8 cellular contexts compared by ENCODE assay signal in the genomic region with DNA sequence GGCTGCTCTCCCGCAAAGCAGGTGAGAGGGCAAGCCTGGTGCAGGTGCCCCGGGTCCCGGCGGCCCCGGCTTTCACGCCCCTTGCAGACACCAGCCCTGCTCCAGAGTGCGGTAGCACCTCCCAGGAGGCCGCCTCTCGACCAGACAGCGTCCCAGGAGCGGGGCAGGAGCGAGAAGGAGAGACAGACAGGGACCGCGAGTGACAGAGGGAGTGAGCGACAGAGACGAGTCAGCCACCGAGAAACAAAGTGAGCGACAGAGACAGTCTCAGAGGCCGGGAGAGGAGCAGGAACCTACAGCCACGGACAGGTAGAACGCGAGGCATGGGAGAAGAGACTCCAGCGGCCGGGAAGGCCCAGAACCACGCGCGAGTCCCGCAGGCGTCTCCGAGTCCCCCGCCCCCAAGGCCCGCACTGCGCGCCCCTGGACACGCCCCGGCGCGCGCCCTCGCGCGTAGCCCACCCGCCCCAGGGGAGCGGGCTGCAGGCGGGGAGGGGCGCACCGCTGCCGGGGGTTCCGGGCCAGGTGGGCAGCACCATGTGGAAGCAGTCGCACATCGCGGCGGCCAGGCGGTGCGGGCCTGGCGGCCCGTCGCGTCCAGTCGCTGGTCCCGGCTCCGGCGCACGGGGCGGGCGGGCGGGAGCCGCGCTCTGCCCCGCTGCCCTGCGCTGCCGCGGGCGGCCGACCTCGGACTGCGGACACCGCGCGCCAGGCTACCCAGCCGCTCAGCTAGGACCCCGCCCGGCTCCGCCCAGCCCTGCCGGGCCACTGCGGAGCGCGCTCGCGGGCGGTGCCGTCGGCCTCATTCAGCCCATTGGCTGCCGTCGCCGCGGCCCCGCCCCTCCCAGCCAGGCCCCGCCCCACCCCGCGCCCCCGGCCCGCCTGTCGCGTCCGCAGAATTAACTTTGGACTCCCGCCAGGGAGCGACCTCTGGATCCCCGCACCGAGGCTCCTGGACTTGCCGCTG. TPM values are rescaled to one million over a fixed set of nuclear protein-coding genes. Genes with fewer than 3 reads are reported as not detected.
DNase-seq lines count a peak whose midpoint lies in the region; ATAC-seq, FAIRE-seq and TF ChIP-seq lines count a peak whose summit lies in the region.

Gene AHNAK2, minus strand, starts transcription at position 694 of the 967 bp plus-strand sequence. Its CDS starts 137 bp downstream, at position 557.

- H3K27me3 Mint-ChIP-seq in activated naive CD8-positive, alpha-beta T cell treated with anti-CD3 and anti-CD28 coated beads, Interleukin-2, amount 10 ng/mL, durations not matched to agents 7 days and 5 days, result peaks cover 30% of the 10 kb centered on the region

- H3K36me3 ChIP-seq in BE2C, result no peaks in the 10 kb centered on the region
- no peaks in the 10 kb centered on the region for H3K36me3 ChIP-seq in RWPE2 (ENCODE audit: low read depth)
- H3K36me3 ChIP-seq in osteoblast (ENCODE audit: insufficient read depth, low read length), result no peaks in the 10 kb centered on the region
- no peaks in the 10 kb centered on the region for H3K36me3 ChIP-seq in vagina

- peak; percentile 68 for FAIRE-seq in HTR-8/SVneo (lab: Jason Lieb, UNC)

- TF ChIP-seq POLR2A in vagina (IDR thresholded peaks at IDR 0.05), result peak in 1 of 2 donors; percentile 22

- POLR2A ChIA-PET in activated naive CD8-positive, alpha-beta T cell treated with anti-CD3 and anti-CD28 coated beads, Interleukin-2, amount 10 ng/mL, durations not matched to agents 7 days and 5 days (lab: Charles Lee), result no interaction called here

- DNase-seq in BE2C (peak; percentile 96), HTR-8/SVneo (ENCODE audit: insufficient read length, low spot score) (peak; percentile 75), RWPE2 (ENCODE audit: low spot score) (peak; percentile 92), Right ventricle myocardium inferior (ENCODE audit: missing footprints) (peak; percentile 90), osteoblast (ENCODE audit: insufficient read length, low spot score, missing footprints) (peak; percentile 98), vagina (ENCODE audit: extremely low spot score in 2 of 2) (no peak)
- DNase-seq in activated naive CD8-positive, alpha-beta T cell treated with anti-CD3 and anti-CD28 coated beads, Interleukin-2, amount 10 ng/mL, durations not matched to agents 7 days and 5 days, result peak; percentile 65

- H3K9me3 ChIP-seq in BE2C, result no peaks in the 10 kb centered on the region
- H3K9me3 ChIP-seq in RWPE2 (ENCODE audit: severe bottlenecking), result no peaks in the 10 kb centered on the region
- H3K9me3 ChIP-seq in osteoblast (ENCODE audit: low read depth, low read length), result no peaks in the 10 kb centered on the region
- H3K9me3 ChIP-seq in vagina, result no peaks in the 10 kb centered on the region

- H3K27ac Mint-ChIP-seq in activated naive CD8-positive, alpha-beta T cell treated with anti-CD3 and anti-CD28 coated beads, Interleukin-2, amount 10 ng/mL, durations not matched to agents 7 days and 5 days, result no peak within 1 kb of the TSS

- H3K36me3 Mint-ChIP-seq in activated naive CD8-positive, alpha-beta T cell treated with anti-CD3 and anti-CD28 coated beads, Interleukin-2, amount 10 ng/mL, durations not matched to agents 7 days and 5 days, result no peaks in the 10 kb centered on the region

- H3K4me3 Mint-ChIP-seq in activated naive CD8-positive, alpha-beta T cell treated with anti-CD3 and anti-CD28 coated beads, Interleukin-2, amount 10 ng/mL, durations not matched to agents 7 days and 5 days, result peak within 1 kb of the TSS; percentile 77

- H4K20me1 ChIP-seq in osteoblast (ENCODE audit: insufficient read depth, low read length), result no peaks in the 10 kb centered on the region

- H3K4me1 ChIP-seq in BE2C, result peaks cover 19% of the 10 kb centered on the region
- peaks cover 27% of the 10 kb centered on the region for H3K4me1 ChIP-seq in RWPE2 (ENCODE audit: insufficient read depth, poor library complexity, severe bottlenecking)
- peaks cover 20% of the 10 kb centered on the region for H3K4me1 ChIP-seq in osteoblast (ENCODE audit: insufficient read depth, low read length)
- H3K4me1 ChIP-seq in vagina, result peaks cover 55% of the 10 kb centered on the region

- peaks cover 11% of the 10 kb centered on the region for H3K4me1 Mint-ChIP-seq in activated naive CD8-positive, alpha-beta T cell treated with anti-CD3 and anti-CD28 coated beads, Interleukin-2, amount 10 ng/mL, durations not matched to agents 7 days and 5 days

- H3K27ac ChIP-seq in RWPE2 (ENCODE audit: poor library complexity, severe bottlenecking) (peak within 1 kb of the TSS; percentile 99), osteoblast (ENCODE audit: low read depth, low read length) (no peak within 1 kb of the TSS), vagina (peak within 1 kb of the TSS; percentile 10)

- peak; percentile 61 for ATAC-seq in RWPE2 (ENCODE audit: low read depth)
- peak; percentile 59 for ATAC-seq in activated naive CD8-positive, alpha-beta T cell treated with anti-CD3 and anti-CD28 coated beads, Interleukin-2, amount 10 ng/mL, durations not matched to agents 7 days and 5 days (ENCODE audit: low read depth)
- ATAC-seq in Right ventricle myocardium inferior, result peak; percentile 78
- no peak for ATAC-seq in HG03378 (IDR thresholded peaks at IDR 0.05; ENCODE audit: unreplicated experiment)

- no peak for TF ChIP-seq CTCF in BE2C (IDR thresholded peaks at IDR 0.05; ENCODE audit: low read depth, low read length)
- no peak for TF ChIP-seq CTCF in RWPE2 (IDR thresholded peaks at IDR 0.05; ENCODE audit: poor library complexity, severe bottlenecking)
- no peak for TF ChIP-seq CTCF in osteoblast (IDR thresholded peaks at IDR 0.05; ENCODE audit: extremely low read depth, low read depth, low read length)
- TF ChIP-seq CTCF in vagina (IDR thresholded peaks at IDR 0.05), result no peak

- H3K27me3 ChIP-seq in BE2C (no peaks in the 10 kb centered on the region), RWPE2 (ENCODE audit: insufficient read depth, poor library complexity, severe bottlenecking) (no peaks in the 10 kb centered on the region), osteoblast (ENCODE audit: insufficient read depth, low read length) (no peaks in the 10 kb centered on the region), vagina (no peaks in the 10 kb centered on the region)

- H3K4me2 ChIP-seq in osteoblast (ENCODE audit: insufficient read depth, low read length), result peak within 1 kb of the TSS; percentile 87

- no peaks in the 10 kb centered on the region for H3K79me2 ChIP-seq in osteoblast (ENCODE audit: insufficient read depth, low read length)

- no peaks in the 10 kb centered on the region for H3K9me3 Mint-ChIP-seq in activated naive CD8-positive, alpha-beta T cell treated with anti-CD3 and anti-CD28 coated beads, Interleukin-2, amount 10 ng/mL, durations not matched to agents 7 days and 5 days

- peak within 1 kb of the TSS; percentile 84 for H2AFZ ChIP-seq in osteoblast (ENCODE audit: low read length)

- peak within 1 kb of the TSS; percentile 52 for H3K4me3 ChIP-seq in BE2C (ENCODE audit: low read depth, low read length)
- peak within 1 kb of the TSS; percentile 54 for H3K4me3 ChIP-seq in RWPE2 (ENCODE audit: severe bottlenecking)
- peak within 1 kb of the TSS; percentile 68 for H3K4me3 ChIP-seq in osteoblast (ENCODE audit: insufficient read depth, low read length)
- H3K4me3 ChIP-seq in vagina, result peak within 1 kb of the TSS; percentile 48 to 82

- intact Hi-C loops in Right ventricle myocardium inferior (cut with DNase I) (loop anchor here (2.0 to 10.0 kb wide), 2 partner anchors 43 to 207 kb away; partner anchors contain the start of genes CDCA4 and NUDT14), vagina (cut with DNase I) (loop anchor here (5.0 kb wide), 1 partner anchor 64 kb away; no protein-coding TSS in a partner anchor)

RNA-seq across cellular contexts. Expression of gene AHNAK2, which starts in this region (rescaled TPM):
- polyA plus RNA-seq in BE2C (2012; ENCODE audit: insufficient read depth, insufficient read length, low read depth), result 0.62 TPM
- total RNA-seq in activated naive CD8-positive, alpha-beta T cell treated with anti-CD3 and anti-CD28 coated beads, Interleukin-2, amount 10 ng/mL, durations not matched to agents 7 days and 5 days, result under 1 TPM; 0.06 TPM
- total RNA-seq in Right ventricle myocardium inferior (2.5 TPM), osteoblast (30.8 and 31.8 TPM in 2 replicates), vagina (180 TPM)

Comparison
In these comparisons a context has a peak if more than half of its experiments do, and no peak if none do; other contexts are left out.
1. Peak in DNase-seq and ATAC-seq in activated naive CD8-positive, alpha-beta T cell treated with anti-CD3 and anti-CD28 coated beads, Interleukin-2, amount 10 ng/mL, durations not matched to agents 7 days and 5 days; RNA of the gene not detected or under 1 TPM.
2. DNase-seq: peak in BE2C (single experiment), HTR-8/SVneo (single experiment), RWPE2 (single experiment), Right ventricle myocardium inferior (single experiment) and osteoblast (single experiment); none in vagina (0 of 2).
3. Peak in every context shown above with its lines, with median percentiles within 50 percentile points of each other: H3K4me3 ChIP-seq.